13 cellular contexts compared by ENCODE assay signal in genomic region chr11:48108231-48109045, GRCh38.
DNase-seq lines count a peak whose midpoint lies in the region; ATAC-seq and TF ChIP-seq lines count a peak whose summit lies in the region.
"Had no signal": no experiment of that assay in that cellular context is flagged by ENCODE, and none has a peak within 500 bp of the region (broad histone marks: within the 10 kb centered on the region; RNA-seq: fewer than 3 reads in every experiment).

No MANE protein-coding gene starts in this region.

- H3K36me3 ChIP-seq in thyroid gland (no peaks in the 10 kb centered on the region), body of pancreas (replicated peaks in 1 of 2; ENCODE audit: insufficient read depth in 1 of 2, low read depth in 2 of 2) (no peaks in the 10 kb centered on the region)
- H3K36me3 ChIP-seq: BE2C, breast epithelium, upper lobe of left lung had no signal

- no peak for DNase-seq in activated naive CD4-positive, alpha-beta T cell treated with anti-CD3 and anti-CD28 coated beads, Interleukin-2, amount 10 ng/mL, durations not matched to agents 7 days and 5 days
- no peak for DNase-seq in activated naive CD4-positive, alpha-beta T cell treated with anti-CD3 and anti-CD28 coated beads, Interleukin-2, amount 50 U/mL, for 16 hours
- DNase-seq in left lobe of liver (ENCODE audit: low spot score) (no peak), thyroid gland (no peak), body of pancreas (no peak), NCI-H446 (lab: John Stamatoyannopoulos, UW) (no peak)
- DNase-seq: BE2C; islet precursor cell; stimulated activated CD4-positive, alpha-beta T cell treated with anti-CD3 and anti-CD28 coated beads, Interleukin-4, amount 100 ng/mL, for 24 hours; upper lobe of left lung had no signal

- CTCF ChIA-PET in activated naive CD4-positive, alpha-beta T cell treated with anti-CD3 and anti-CD28 coated beads, Interleukin-2, amount 10 ng/mL, durations not matched to agents 7 days and 5 days (lab: Charles Lee): interaction anchor here (0.6 to 10.6 kb wide), 35 partner anchors 9 to 254 kb away, joined by 3 to 220 read pairs (median 4); partner anchors contain the start of gene PTPRJ

- no peak overlapping the region for H3K4me3 ChIP-seq in thyroid gland (replicated peaks in 1 of 3)
- H3K4me3 ChIP-seq in body of pancreas: no peak overlapping the region
- H3K4me3 ChIP-seq: breast epithelium had no signal

- TF ChIP-seq POLR2A in thyroid gland (IDR thresholded peaks at IDR 0.05) (no peak), body of pancreas (IDR thresholded peaks at IDR 0.05) (no peak)

- peaks cover 68% of the 10 kb centered on the region for H3K4me1 Mint-ChIP-seq in activated naive CD4-positive, alpha-beta T cell treated with anti-CD3 and anti-CD28 coated beads, Interleukin-2, amount 10 ng/mL, durations not matched to agents 7 days and 5 days

- peak overlapping the region; percentile 92 for H3K27ac ChIP-seq in VCaP
- peak overlapping the region in 2 of 3 donors; percentile 11 to 78 for H3K27ac ChIP-seq in thyroid gland
- peak overlapping the region in 1 of 4 donors; percentile 1 for H3K27ac ChIP-seq in body of pancreas
- H3K27ac ChIP-seq: breast epithelium had no signal

- no peak for TF ChIP-seq CTCF in VCaP (conservative IDR thresholded peaks at IDR 0.05)
- TF ChIP-seq CTCF in thyroid gland (IDR thresholded peaks at IDR 0.05): no peak
- no peak for TF ChIP-seq CTCF in body of pancreas (IDR thresholded peaks at IDR 0.05)

- no peaks in the 10 kb centered on the region for H3K27me3 ChIP-seq in thyroid gland
- no peaks in the 10 kb centered on the region for H3K27me3 ChIP-seq in body of pancreas
- H3K27me3 ChIP-seq: BE2C, breast epithelium, upper lobe of left lung had no signal

- ATAC-seq in left lobe of liver: peak; percentile 47
- no peak for ATAC-seq in GM19467 (IDR thresholded peaks at IDR 0.05; ENCODE audit: unreplicated experiment)
- no peak for ATAC-seq in body of pancreas

- peak overlapping the region; percentile 78 for H3K27ac Mint-ChIP-seq in activated naive CD4-positive, alpha-beta T cell treated with anti-CD3 and anti-CD28 coated beads, Interleukin-2, amount 10 ng/mL, durations not matched to agents 7 days and 5 days

- H3K27me3 Mint-ChIP-seq in activated naive CD4-positive, alpha-beta T cell treated with anti-CD3 and anti-CD28 coated beads, Interleukin-2, amount 10 ng/mL, durations not matched to agents 7 days and 5 days: no peaks in the 10 kb centered on the region

- no peaks in the 10 kb centered on the region for H3K9me3 ChIP-seq in thyroid gland
- no peaks in the 10 kb centered on the region for H3K9me3 ChIP-seq in body of pancreas
- H3K9me3 ChIP-seq: BE2C, breast epithelium, upper lobe of left lung had no signal

- H3K9me3 Mint-ChIP-seq in activated naive CD4-positive, alpha-beta T cell treated with anti-CD3 and anti-CD28 coated beads, Interleukin-2, amount 10 ng/mL, durations not matched to agents 7 days and 5 days: peaks cover 2% of the 10 kb centered on the region

- H3K4me3 Mint-ChIP-seq in activated naive CD4-positive, alpha-beta T cell treated with anti-CD3 and anti-CD28 coated beads, Interleukin-2, amount 10 ng/mL, durations not matched to agents 7 days and 5 days: no peak overlapping the region

- peaks cover 19% of the 10 kb centered on the region for H3K36me3 Mint-ChIP-seq in activated naive CD4-positive, alpha-beta T cell treated with anti-CD3 and anti-CD28 coated beads, Interleukin-2, amount 10 ng/mL, durations not matched to agents 7 days and 5 days

- peaks cover 12 to 29% of the 10 kb centered on the region in 2 donors for H3K4me1 ChIP-seq in thyroid gland
- peaks cover 31% of the 10 kb centered on the region for H3K4me1 ChIP-seq in body of pancreas
- H3K4me1 ChIP-seq: BE2C, breast epithelium had no signal

- intact Hi-C loops in thyroid gland (cut with DNase I): loop anchor here (5.0 to 10.0 kb wide), 2 partner anchors 171 to 254 kb away; no protein-coding TSS in a partner anchor
- intact Hi-C loops in body of pancreas (cut with DNase I): loop anchor here (5.0 kb wide), 1 partner anchor 171 kb away; no protein-coding TSS in a partner anchor

- 78 to 82% methylated on average over 11 of the region's 11 CpGs for WGBS in thyroid gland, 2 donors
- WGBS in body of pancreas, 2 donors: 70 to 79% methylated on average over 11 of the region's 11 CpGs
